ENCODE assay signal across 9 cellular contexts in genomic region chr1:169368406-169368769, GRCh38. TPM values are rescaled to one million over a fixed set of nuclear protein-coding genes. Genes with fewer than 3 reads are reported as not detected.
DNase-seq lines count a peak whose midpoint lies in the region; ATAC-seq and TF ChIP-seq lines count a peak whose summit lies in the region.
"Had no signal": no experiment of that assay in that cellular context is flagged by ENCODE, and none has a peak within 500 bp of the region (broad histone marks: within the 10 kb centered on the region; RNA-seq: fewer than 3 reads in every experiment).

No MANE protein-coding gene starts in this region.

- peaks cover 18% of the 10 kb centered on the region for H3K4me1 Mint-ChIP-seq in T-helper 17 cell

- peaks cover 10% of the 10 kb centered on the region for H3K36me3 ChIP-seq in HAP-1 (replicated peaks)
- H3K36me3 ChIP-seq in colonic mucosa = no peaks in the 10 kb centered on the region
- peaks cover 0 to 37% of the 10 kb centered on the region in 2 experiments for H3K36me3 ChIP-seq in mesenchymal stem cell (ENCODE audit: control insufficient read depth in 1 of 2, insufficient read depth in 2 of 2, low read depth in 1 of 2, low read length in 2 of 2)
- peaks cover 39% of the 10 kb centered on the region for H3K36me3 ChIP-seq in upper lobe of right lung

- H3K9me3 ChIP-seq in HAP-1 (no peaks in the 10 kb centered on the region), T-helper 17 cell (ENCODE audit: control insufficient read depth, low read length, poor library complexity, severe bottlenecking) (no peaks in the 10 kb centered on the region), colonic mucosa (no peaks in the 10 kb centered on the region), mesenchymal stem cell (ENCODE audit: control insufficient read depth, low read length) (no peaks in the 10 kb centered on the region), upper lobe of right lung (no peaks in the 10 kb centered on the region)

- no peak overlapping the region for H3K4me3 Mint-ChIP-seq in T-helper 17 cell

- H2AK5ac ChIP-seq in mesenchymal stem cell (ENCODE audit: low read length, severe bottlenecking) = no peak overlapping the region

- H3K4me1 ChIP-seq in HAP-1 (no peaks in the 10 kb centered on the region), colonic mucosa (no peaks in the 10 kb centered on the region), mesenchymal stem cell (ENCODE audit: control insufficient read depth, insufficient read depth, low read depth, low read length) (peaks cover 2% of the 10 kb centered on the region), upper lobe of right lung (peaks cover 12% of the 10 kb centered on the region)

- no peak overlapping the region for H2AFZ ChIP-seq in mesenchymal stem cell (ENCODE audit: low read depth, low read length)

- no peaks in the 10 kb centered on the region for H3K27me3 Mint-ChIP-seq in T-helper 17 cell

- no peak overlapping the region for H2BK15ac ChIP-seq in mesenchymal stem cell (ENCODE audit: low read depth, poor library complexity, severe bottlenecking)

- no peak overlapping the region for H2BK120ac ChIP-seq in mesenchymal stem cell (ENCODE audit: low read depth, low read length)

- under 1% methylated on average over 16 of the region's 16 CpGs for WGBS in mesenchymal stem cell

- peak overlapping the region; percentile 44 for H2BK5ac ChIP-seq in mesenchymal stem cell (ENCODE audit: low read depth, low read length, poor library complexity, severe bottlenecking)

- peaks cover 17% of the 10 kb centered on the region for H3K79me1 ChIP-seq in mesenchymal stem cell (replicated peaks; ENCODE audit: low read length, poor library complexity, severe bottlenecking)

- H3K27ac Mint-ChIP-seq in T-helper 17 cell = no peak overlapping the region

- H3K27ac ChIP-seq in colonic mucosa (peak overlapping the region; percentile 86), mesenchymal stem cell (ENCODE audit: low read length, poor library complexity, severe bottlenecking) (peak overlapping the region; percentile 98), upper lobe of right lung (peak overlapping the region; percentile 73)

- no peak for ATAC-seq in T-helper 17 cell
- peak; percentile 2 for ATAC-seq in upper lobe of right lung
- ATAC-seq in GM18520 (IDR thresholded peaks at IDR 0.05; ENCODE audit: unreplicated experiment) = no peak

- H4K91ac ChIP-seq in mesenchymal stem cell (ENCODE audit: low read length) = no peak overlapping the region

- DNase-seq in AG10803 (ENCODE audit: low read depth) (peak; percentile 17), HAP-1 (ENCODE audit: low spot score in 2 of 2) (peak in 1 of 2 experiments; percentile 12), T-helper 17 cell (peak in 2 of 3 donors; percentile 12 to 13), colonic mucosa (peak; percentile 28), mesenchymal stem cell (no peak), upper lobe of right lung (no peak), NCI-H524 (lab: John Stamatoyannopoulos, UW) (no peak)

- H3K4ac ChIP-seq in mesenchymal stem cell (ENCODE audit: low read depth in 1 of 2, low read length in 2 of 2) = peak overlapping the region in 1 of 2 experiments; percentile 46

- peak overlapping the region; percentile 60 for H3K4me2 ChIP-seq in mesenchymal stem cell (ENCODE audit: low read length, poor library complexity, severe bottlenecking)

- intact Hi-C loops in colonic mucosa (cut with DNase I) = loop anchor here (10.0 kb wide), 1 partner anchor 176 kb away; no protein-coding TSS in a partner anchor
- intact Hi-C loops in upper lobe of right lung (cut with DNase I) = no loop called here

- H3K9ac ChIP-seq in colonic mucosa (ENCODE audit: low read depth in 2 of 2, low read length in 2 of 2) (peak overlapping the region; percentile 80 to 92), mesenchymal stem cell (ENCODE audit: low read length) (peak overlapping the region; percentile 98)

- H3K23ac ChIP-seq in mesenchymal stem cell (ENCODE audit: low read length in 2 of 2) = peak overlapping the region in 1 of 2 experiments; percentile 50

- H3K36me3 Mint-ChIP-seq in T-helper 17 cell (ENCODE audit: low read depth) = peaks cover 9% of the 10 kb centered on the region

- H3K27me3 ChIP-seq in HAP-1 (ENCODE audit: low read depth) = no peaks in the 10 kb centered on the region
- no peaks in the 10 kb centered on the region for H3K27me3 ChIP-seq in colonic mucosa
- no peaks in the 10 kb centered on the region for H3K27me3 ChIP-seq in mesenchymal stem cell (ENCODE audit: control insufficient read depth in 1 of 2, insufficient read depth in 1 of 2, low read length in 2 of 2)
- H3K27me3 ChIP-seq in upper lobe of right lung = no peaks in the 10 kb centered on the region

- TF ChIP-seq CTCF in AG10803 (conservative IDR thresholded peaks at IDR 0.05; ENCODE audit: low read length) (no peak), colonic mucosa (IDR thresholded peaks at IDR 0.05) (no peak), upper lobe of right lung (IDR thresholded peaks at IDR 0.05) (no peak)

- H4K8ac ChIP-seq in mesenchymal stem cell (ENCODE audit: low read length) = no peak overlapping the region

- H3K18ac ChIP-seq in mesenchymal stem cell (ENCODE audit: low read depth in 1 of 2, low read length in 2 of 2) = peak overlapping the region in 1 of 2 experiments; percentile 34

- in situ Hi-C loops in HAP-1 (cut with MboI; ENCODE audit: low sequenced_read_pairs) = loop anchor here (25.0 kb wide), 1 partner anchor 256 kb away; the partner anchor contains the start of gene ATP1B1

- no peak overlapping the region for H3K14ac ChIP-seq in mesenchymal stem cell (ENCODE audit: low read length in 2 of 2)

- H3K4me3 ChIP-seq in AG10803 (ENCODE audit: low read length) (peak overlapping the region; percentile 85), HAP-1 (peak overlapping the region; percentile 78), colonic mucosa (peak overlapping the region; percentile 68), mesenchymal stem cell (ENCODE audit: insufficient read depth in 1 of 2, low read depth in 1 of 2, low read length in 2 of 2) (peak overlapping the region; percentile 61 to 98), upper lobe of right lung (peak overlapping the region; percentile 75)

- no peak overlapping the region for H2BK12ac ChIP-seq in mesenchymal stem cell (ENCODE audit: low read length in 2 of 2)

RNA-seq across cellular contexts. Expression of gene BLZF1, which starts 0.4 kb away (rescaled TPM):
- total RNA-seq in T-helper 17 cell (10 to 100 TPM; 13.5 to 16.7 TPM), colonic mucosa (10 to 100 TPM; 20.5 to 24.4 TPM), upper lobe of right lung (22.4 TPM)
- 19.7 TPM for polyA plus RNA-seq in mesenchymal stem cell (2013, experiment 1 of 2)
- polyA plus RNA-seq in mesenchymal stem cell (2013, experiment 2 of 2) = 19.7 TPM

RNA-seq across cellular contexts. Expression of gene NME7, which starts 0.8 kb away (rescaled TPM):
- 1 to 10 TPM; 9.1 to 9.2 TPM for total RNA-seq in T-helper 17 cell
- total RNA-seq in colonic mucosa = 1 to 10 TPM; 4.1 to 4.8 TPM
- polyA plus RNA-seq in mesenchymal stem cell (2013, experiment 1 of 2) = 65.9 TPM
- polyA plus RNA-seq in mesenchymal stem cell (2013, experiment 2 of 2) = 65.5 TPM
- 12.1 TPM for total RNA-seq in upper lobe of right lung

RNA-seq across cellular contexts. Expression of gene CCDC181, which starts 58.9 kb away (rescaled TPM):
- total RNA-seq in T-helper 17 cell (not detected), colonic mucosa (not detected), upper lobe of right lung (0.32 TPM)
- polyA plus RNA-seq in mesenchymal stem cell (2013, experiment 1 of 2) = 0.18 TPM
- 0.25 TPM for polyA plus RNA-seq in mesenchymal stem cell (2013, experiment 2 of 2)
- total RNA-seq: lung microvascular endothelial cell had no signal

Comparison
In these comparisons a context has a peak if more than half of its experiments do, and no peak if none do; other contexts are left out.
1. DNase-seq: peak in AG10803 (single experiment), T-helper 17 cell (2 of 3) and colonic mucosa (single experiment); none in mesenchymal stem cell (single experiment), upper lobe of right lung (single experiment) and NCI-H524 (0 of 2).
2. Peak in every context shown above with its lines, with median percentiles within 50 percentile points of each other: H3K4me3 ChIP-seq and H3K27ac ChIP-seq.